12 cellular contexts compared by ENCODE assay signal in the genomic region with DNA sequence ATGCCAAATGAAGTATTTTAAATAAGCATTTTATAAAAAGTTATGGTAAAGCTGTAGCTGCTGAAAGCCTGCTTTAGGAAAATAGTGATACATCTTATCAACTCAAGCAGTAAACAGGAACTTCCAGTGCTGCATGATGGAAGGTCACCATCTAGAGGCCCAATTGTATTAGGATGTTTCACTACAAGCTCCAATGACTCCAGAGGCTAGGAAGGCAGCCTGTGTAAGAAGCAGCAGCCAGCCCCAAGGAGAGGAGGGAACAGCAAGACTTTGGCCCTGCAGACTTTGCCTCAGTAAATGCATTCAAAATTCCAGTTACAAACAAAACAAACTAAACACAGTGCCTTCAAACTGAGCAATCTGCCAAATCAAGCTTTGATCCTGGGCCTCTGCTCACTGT. TPM values are rescaled to one million over a fixed set of nuclear protein-coding genes. Genes with fewer than 3 reads are reported as not detected.
DNase-seq lines count a peak whose midpoint lies in the region; ATAC-seq and TF ChIP-seq lines count a peak whose summit lies in the region.
"Had no signal": no experiment of that assay in that cellular context is flagged by ENCODE, and none has a peak within 500 bp of the region (broad histone marks: within the 10 kb centered on the region; RNA-seq: fewer than 3 reads in every experiment).

No MANE protein-coding gene starts in this region.

- POLR2A ChIA-PET in OCI-LY7 (lab: Charles Lee), result interaction anchor here (0.5 to 2.5 kb wide), 9 partner anchors 10 to 867 kb away, joined by 3 to 12 read pairs (median 4); no protein-coding TSS in a partner anchor

- H3K9ac ChIP-seq in smooth muscle cell (ENCODE audit: low read depth) (no peak overlapping the region), GM23248 (no peak overlapping the region)
- H3K9ac ChIP-seq: KMS-11 had no signal

- H3K9me3 ChIP-seq in cardiac muscle cell (ENCODE audit: low read depth) (no peaks in the 10 kb centered on the region), OCI-LY7 (ENCODE audit: low read length) (no peaks in the 10 kb centered on the region; the same call in 1 of the 2 replicates), smooth muscle cell (replicated peaks; ENCODE audit: low read depth) (no peaks in the 10 kb centered on the region), GM23248 (ENCODE audit: low read depth) (no peaks in the 10 kb centered on the region)

- H3F3A ChIP-seq in smooth muscle cell (ENCODE audit: low read depth) (peaks cover 6% of the 10 kb centered on the region), GM23248 (ENCODE audit: insufficient read depth) (no peaks in the 10 kb centered on the region)

- intact Hi-C loops in left cardiac atrium (cut with DNase I), result loop anchor here in 1 of 2 donors (10.0 kb wide), 1 partner anchor 445 kb away; a partner anchor contains a TSS
- intact Hi-C loops in OCI-LY7 (cut with micrococcal nuclease; ENCODE audit: unreplicated experiment), result loop anchor here (10.0 kb wide), 1 partner anchor 395 kb away; a partner anchor contains a TSS

- H3K4me2 ChIP-seq in OCI-LY7 (ENCODE audit: low read length) (peak overlapping the region; percentile 85), smooth muscle cell (no peak overlapping the region), GM23248 (ENCODE audit: unreplicated experiment) (no peak overlapping the region)
- H3K4me2 ChIP-seq: KMS-11 had no signal

- no peak overlapping the region for H3K4me3 ChIP-seq in cardiac muscle cell
- no peak overlapping the region for H3K4me3 ChIP-seq in OCI-LY7 (ENCODE audit: low read depth, low read length, poor library complexity, severe bottlenecking)
- no peak overlapping the region for H3K4me3 ChIP-seq in fibroblast of pulmonary artery (replicated peaks; ENCODE audit: low read depth, low read length)
- H3K4me3 ChIP-seq in smooth muscle cell, result no peak overlapping the region
- H3K4me3 ChIP-seq in GM23248, result no peak overlapping the region
- H3K4me3 ChIP-seq: SK-N-MC had no signal

- H3K79me2 ChIP-seq in OCI-LY7 (ENCODE audit: insufficient read depth, low read depth, low read length) (no peaks in the 10 kb centered on the region), smooth muscle cell (ENCODE audit: low read depth) (no peaks in the 10 kb centered on the region), GM23248 (ENCODE audit: insufficient read depth) (no peaks in the 10 kb centered on the region)

- H3K27ac ChIP-seq in cardiac muscle cell (no peak overlapping the region), OCI-LY7 (ENCODE audit: low read depth, low read length, poor library complexity, severe bottlenecking) (peak overlapping the region; percentile 15), smooth muscle cell (ENCODE audit: low read depth) (peak overlapping the region; percentile 70), GM23248 (no peak overlapping the region)
- H3K27ac ChIP-seq: KMS-11, SK-N-MC had no signal

- CTCF ChIA-PET in OCI-LY7 (lab: Charles Lee; ENCODE audit: unreplicated experiment), result interaction anchor here (0.8 to 1.1 kb wide), 2 partner anchors 102 to 443 kb away, joined by 3 read pairs; no protein-coding TSS in a partner anchor

- TF ChIP-seq CTCF in cardiac muscle cell (IDR thresholded peaks at IDR 0.05; ENCODE audit: low read depth, low read length) (peak; percentile 7), OCI-LY7 (conservative IDR thresholded peaks at IDR 0.05; ENCODE audit: low read length) (peak; percentile 68), fibroblast of pulmonary artery (IDR thresholded peaks at IDR 0.05; ENCODE audit: low read length, missing control alignments) (no peak), smooth muscle cell (IDR thresholded peaks at IDR 0.05; ENCODE audit: borderline replicate concordance, insufficient read depth, poor library complexity, severe bottlenecking) (no peak)

- H2AFZ ChIP-seq in OCI-LY7 (ENCODE audit: low read length) (peak overlapping the region; percentile 49), smooth muscle cell (ENCODE audit: low read depth) (peak overlapping the region; percentile 57), GM23248 (no peak overlapping the region)

- no peaks in the 10 kb centered on the region for H3K36me3 ChIP-seq in cardiac muscle cell
- peaks cover 17% of the 10 kb centered on the region for H3K36me3 ChIP-seq in OCI-LY7 (ENCODE audit: insufficient read depth, low read length)
- no peaks in the 10 kb centered on the region for H3K36me3 ChIP-seq in smooth muscle cell (ENCODE audit: low read depth)
- H3K36me3 ChIP-seq in GM23248 (ENCODE audit: low read depth), result no peaks in the 10 kb centered on the region

- BruUV-seq in OCI-LY7 (replicated peaks; lab: Mats Ljungman, UMichigan), result no TSS peak

- no peaks in the 10 kb centered on the region for H4K20me1 ChIP-seq in OCI-LY7 (ENCODE audit: insufficient read depth, low read length)
- H4K20me1 ChIP-seq in smooth muscle cell (ENCODE audit: low read depth), result no peaks in the 10 kb centered on the region
- no peaks in the 10 kb centered on the region for H4K20me1 ChIP-seq in GM23248 (ENCODE audit: insufficient read depth)

- no peaks in the 10 kb centered on the region for H3K9me2 ChIP-seq in OCI-LY7 (ENCODE audit: insufficient read depth, low read length)
- no peaks in the 10 kb centered on the region for H3K9me2 ChIP-seq in GM23248 (ENCODE audit: insufficient read depth)

- no peak for ATAC-seq in left cardiac atrium
- ATAC-seq: naive thymus-derived CD8-positive, alpha-beta T cell had no signal

- H3K4me1 ChIP-seq in cardiac muscle cell (ENCODE audit: low read depth) (no peaks in the 10 kb centered on the region), OCI-LY7 (ENCODE audit: insufficient read depth, low read length, poor library complexity, severe bottlenecking) (peaks cover 72% of the 10 kb centered on the region), smooth muscle cell (ENCODE audit: low read depth) (no peaks in the 10 kb centered on the region), GM23248 (ENCODE audit: insufficient read depth) (no peaks in the 10 kb centered on the region)

- in situ Hi-C loops in GM23248 (cut with MboI), result no loop called here

- peak; percentile 26 to 51 for DNase-seq in cardiac muscle cell (ENCODE audit: low read depth in 1 of 2, low spot score in 1 of 2)
- no peak for DNase-seq in left cardiac atrium
- DNase-seq in OCI-LY7 (ENCODE audit: low spot score), result peak; percentile 65
- DNase-seq in fibroblast of pulmonary artery (ENCODE audit: low read depth), result peak; percentile 32
- no peak for DNase-seq in smooth muscle cell (lab: John Stamatoyannopoulos, UW; ENCODE audit: unreplicated experiment)
- DNase-seq in GM23248, result no peak
- no peak for DNase-seq in GDM1 (lab: John Stamatoyannopoulos, UW)
- DNase-seq in stimulated activated naive CD4-positive, alpha-beta T cell treated with Interleukin-2 at 50 U/mL for 16 hours (lab: John Stamatoyannopoulos, UW), result no peak
- DNase-seq: H7; naive thymus-derived CD8-positive, alpha-beta T cell had no signal

- no peaks in the 10 kb centered on the region for H3K27me3 ChIP-seq in cardiac muscle cell
- H3K27me3 ChIP-seq in smooth muscle cell (ENCODE audit: low read depth), result no peaks in the 10 kb centered on the region
- no peaks in the 10 kb centered on the region for H3K27me3 ChIP-seq in GM23248 (replicated peaks; ENCODE audit: insufficient read depth)

RNA-seq across cellular contexts. Expression of a gene that starts 32.1 kb away (rescaled TPM):
- total RNA-seq in cardiac muscle cell (0.30 TPM in 1 of 2 replicates, not detected in the other), left cardiac atrium (not detected), OCI-LY7 (2022) (2.5 and 2.6 TPM in 2 replicates), smooth muscle cell (1.4 TPM in 1 of 2 replicates, not detected in the other)
- polyA plus RNA-seq in cardiac muscle cell (not detected in 2 replicates), smooth muscle cell (1.4 TPM in 1 of 2 replicates, not detected in the other), GM23248 (2016; fragmentation: Nextera tagmentation; extraction: Ambion mirVana) (not detected in 2 replicates)
- total RNA-seq in OCI-LY7 (2014; rRNA removed; shearing (Covaris generic)), result 1.1 and 2.4 TPM in 2 replicates
- total RNA-seq in GM23248 (2014; rRNA removed; shearing (Covaris generic)), result not detected in 2 replicates
- total RNA-seq: naive thymus-derived CD8-positive, alpha-beta T cell had no signal
- polyA plus RNA-seq: naive thymus-derived CD8-positive, alpha-beta T cell had no signal

Comparison
In these comparisons a context has a peak if more than half of its experiments do, and no peak if none do; other contexts are left out.
1. DNase-seq: peak in cardiac muscle cell (2 of 2), OCI-LY7 (single experiment) and fibroblast of pulmonary artery (single experiment); none in left cardiac atrium (single experiment), smooth muscle cell (single experiment), GM23248 (single experiment), GDM1 (single experiment) and stimulated activated naive CD4-positive, alpha-beta T cell treated with Interleukin-2 at 50 U/mL for 16 hours (single experiment).
2. H3K27ac ChIP-seq: peak in OCI-LY7 (single experiment) and smooth muscle cell (single experiment); none in cardiac muscle cell (single experiment) and GM23248 (single experiment).
3. CTCF ChIP-seq: peak in cardiac muscle cell (single experiment) and OCI-LY7 (single experiment); none in fibroblast of pulmonary artery (single experiment) and smooth muscle cell (single experiment).